22 cellular contexts compared by ENCODE assay signal in the genomic region with DNA sequence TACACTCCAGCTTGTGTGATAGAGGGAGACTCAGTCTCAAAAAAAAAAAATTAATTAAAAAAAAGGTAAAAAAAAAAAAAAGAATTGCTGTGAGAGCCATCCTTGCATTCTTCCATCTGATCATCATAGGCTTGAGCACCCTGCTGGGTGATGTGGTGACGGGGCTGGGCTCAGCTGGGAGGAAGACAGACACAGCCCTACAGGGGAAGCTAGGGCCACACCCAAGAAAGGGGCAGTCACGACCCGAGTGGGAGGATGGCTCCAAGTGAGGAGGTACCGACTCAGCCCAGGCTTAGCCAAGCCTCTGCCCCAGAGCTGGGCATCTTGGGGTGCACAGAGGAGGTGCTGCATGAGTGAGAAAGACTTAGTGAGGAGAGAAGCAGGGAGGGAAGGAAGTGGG.
"Had no signal": no experiment of that assay in that cellular context is flagged by ENCODE, and none has a peak within 500 bp of the region (broad histone marks: within the 10 kb centered on the region; RNA-seq: fewer than 3 reads in every experiment).

No MANE protein-coding gene starts in this region.

- H3K27me3 Mint-ChIP-seq: activated naive CD4-positive, alpha-beta T cell treated with anti-CD3 and anti-CD28 coated beads, Interleukin-2, amount 50 U/mL, for 24 hours had no signal

- H3K4me1 Mint-ChIP-seq: activated naive CD4-positive, alpha-beta T cell treated with anti-CD3 and anti-CD28 coated beads, Interleukin-2, amount 50 U/mL, for 24 hours had no signal

- H3K36me3 ChIP-seq: breast epithelium had no signal

- H3K9ac ChIP-seq: KMS-11 had no signal

- H3K27ac ChIP-seq: breast epithelium, KMS-11 had no signal

- H3K4me1 ChIP-seq: breast epithelium had no signal

- H3K27ac Mint-ChIP-seq: activated CD8-positive, alpha-beta T cell treated with anti-CD3 and anti-CD28 coated beads, Interleukin-2, amount 10 ng/mL, durations not matched to agents 7 days and 5 days; activated naive CD4-positive, alpha-beta T cell treated with anti-CD3 and anti-CD28 coated beads, Interleukin-2, amount 50 U/mL, for 24 hours; T-helper 17 cell; WTC11 had no signal

- H3K27me3 ChIP-seq: breast epithelium had no signal

- H3K4me3 Mint-ChIP-seq: activated CD8-positive, alpha-beta T cell treated with anti-CD3 and anti-CD28 coated beads, Interleukin-2, amount 10 ng/mL, durations not matched to agents 7 days and 5 days; activated naive CD4-positive, alpha-beta T cell treated with anti-CD3 and anti-CD28 coated beads, Interleukin-2, amount 50 U/mL, for 24 hours; T-helper 17 cell; WTC11 had no signal

- H3K36me3 Mint-ChIP-seq: activated naive CD4-positive, alpha-beta T cell treated with anti-CD3 and anti-CD28 coated beads, Interleukin-2, amount 50 U/mL, for 24 hours; WTC11 had no signal

- H3K4me2 ChIP-seq: KMS-11 had no signal

- H3K9me3 Mint-ChIP-seq: activated naive CD4-positive, alpha-beta T cell treated with anti-CD3 and anti-CD28 coated beads, Interleukin-2, amount 50 U/mL, for 24 hours had no signal

- ATAC-seq: activated CD8-positive, alpha-beta T cell treated with anti-CD3 and anti-CD28 coated beads, Interleukin-2, amount 10 ng/mL, durations not matched to agents 7 days and 5 days; T-helper 17 cell; WTC11 had no signal

- DNase-seq: activated CD4-positive, alpha-beta T cell treated with anti-CD3 and anti-CD28 coated beads for 48 hours; activated CD4-positive, alpha-beta T cell treated with anti-CD3 and anti-CD28 coated beads, Interleukin-2, amount 50 U/mL, for 4 hours; activated CD4-positive, CD25-positive, alpha-beta regulatory T cell treated with anti-CD3 and anti-CD28 coated beads, Interleukin-2, amount 50 U/mL, for 72 hours; activated CD8-positive, alpha-beta memory T cell treated with anti-CD3 and anti-CD28 coated beads, Interleukin-2, amount 50 U/mL, for 48 hours; activated CD8-positive, alpha-beta T cell treated with anti-CD3 and anti-CD28 coated beads, Interleukin-2, amount 10 ng/mL, durations not matched to agents 7 days and 5 days; activated naive CD4-positive, alpha-beta T cell; activated T-cell treated with anti-CD3 and anti-CD28 coated beads, Interleukin-2, amount 50 U/mL, for 1 hour; aorta; caudate nucleus; NCI-H1105 treated with DMSO at 0.1 percent for 48 hours; NCI-H1436 treated with DMSO at 0.1 percent for 48 hours; NCI-H187; NCI-H2081; NCI-H446; NCI-H524; SIG-M5; T-helper 17 cell; T-helper 9 cell had no signal

- H3K4me3 ChIP-seq: breast epithelium had no signal
